1 cellular context compared by ENCODE assay signal in the genomic region with DNA sequence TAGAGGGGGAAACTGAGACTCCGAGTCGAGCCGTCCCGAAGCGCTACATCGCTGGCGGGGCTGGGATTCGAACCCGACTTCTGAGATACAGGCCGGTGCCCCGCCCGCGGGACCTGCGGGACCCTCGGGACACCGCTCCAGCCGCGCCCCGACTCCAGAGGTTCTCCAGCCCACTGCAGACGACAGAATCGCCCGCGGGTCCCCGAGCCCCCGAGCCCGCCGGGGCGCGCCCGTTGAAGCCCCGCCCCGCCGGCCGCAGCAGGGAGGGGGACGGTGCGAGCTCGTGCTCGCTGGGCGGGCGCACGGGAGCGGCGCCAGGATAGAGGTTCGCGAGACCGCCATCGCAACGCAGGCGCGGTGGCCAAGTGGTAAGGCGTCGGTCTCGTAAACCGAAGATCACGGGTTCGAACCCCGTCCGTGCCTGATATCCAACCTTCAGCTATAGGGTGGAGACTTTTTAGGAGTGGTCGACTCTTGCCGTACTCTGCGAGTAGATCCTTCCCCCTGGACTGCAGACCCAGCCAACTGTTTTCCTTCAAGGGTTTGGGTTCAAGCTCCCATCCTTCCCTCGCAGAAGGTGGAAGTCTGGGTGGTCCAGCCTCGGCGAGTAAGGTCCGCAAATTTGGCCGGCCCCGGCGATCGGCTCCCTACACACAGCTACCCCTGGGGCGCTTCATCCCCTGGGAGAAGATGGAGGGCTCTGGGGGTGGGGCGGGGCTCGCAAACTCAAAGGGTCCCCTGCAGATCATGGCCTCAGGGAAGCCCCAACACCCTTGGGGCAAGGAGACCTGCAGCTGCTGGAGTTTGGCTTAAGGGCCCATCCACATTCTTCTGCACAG.
TF ChIP-seq lines count a peak whose summit lies in the region.

No MANE protein-coding gene starts in this region.

TF ChIP-seq in GM12878, 131 proteins besides CTCF, POLR2A, EP300 and RAD21 (continued from another document and continues in another):
- no peak for TF ChIP-seq NR2C2 (IDR thresholded peaks at IDR 0.05; ENCODE audit: borderline replicate concordance, control insufficient read depth, insufficient read length, low read depth)
- TF ChIP-seq SREBF2 (IDR thresholded peaks at IDR 0.05; ENCODE audit: low read length) = peak; percentile 98
- no peak; the same call in 1 of the 2 replicates for TF ChIP-seq CREM (IDR thresholded peaks at IDR 0.05; ENCODE audit: low read depth)
- peak; percentile 77 for TF ChIP-seq IKZF1 (conservative IDR thresholded peaks at IDR 0.05)
- peak; percentile 100 for TF ChIP-seq RBBP5 (conservative IDR thresholded peaks at IDR 0.05)
- 0 out of 2 replicates have a peak, but pooled peaks have one; percentile 7 for TF ChIP-seq TCF3 (IDR thresholded peaks at IDR 0.05; ENCODE audit: borderline replicate concordance, insufficient read depth, low read depth, low read length)
- peak; percentile 60 for TF ChIP-seq KLF5 (IDR thresholded peaks at IDR 0.05; ENCODE audit: partially characterized antibody)
- TF ChIP-seq SMC3 (IDR thresholded peaks at IDR 0.05; ENCODE audit: borderline replicate concordance, low read length) = peak; percentile 7; the same call in 1 of the 2 replicates
- 0 out of 2 replicates have a peak, but pooled peaks have one; percentile 44 for TF ChIP-seq TCF12 (IDR thresholded peaks at IDR 0.05; ENCODE audit: low read depth, low read length)
- TF ChIP-seq, protein P1, sequence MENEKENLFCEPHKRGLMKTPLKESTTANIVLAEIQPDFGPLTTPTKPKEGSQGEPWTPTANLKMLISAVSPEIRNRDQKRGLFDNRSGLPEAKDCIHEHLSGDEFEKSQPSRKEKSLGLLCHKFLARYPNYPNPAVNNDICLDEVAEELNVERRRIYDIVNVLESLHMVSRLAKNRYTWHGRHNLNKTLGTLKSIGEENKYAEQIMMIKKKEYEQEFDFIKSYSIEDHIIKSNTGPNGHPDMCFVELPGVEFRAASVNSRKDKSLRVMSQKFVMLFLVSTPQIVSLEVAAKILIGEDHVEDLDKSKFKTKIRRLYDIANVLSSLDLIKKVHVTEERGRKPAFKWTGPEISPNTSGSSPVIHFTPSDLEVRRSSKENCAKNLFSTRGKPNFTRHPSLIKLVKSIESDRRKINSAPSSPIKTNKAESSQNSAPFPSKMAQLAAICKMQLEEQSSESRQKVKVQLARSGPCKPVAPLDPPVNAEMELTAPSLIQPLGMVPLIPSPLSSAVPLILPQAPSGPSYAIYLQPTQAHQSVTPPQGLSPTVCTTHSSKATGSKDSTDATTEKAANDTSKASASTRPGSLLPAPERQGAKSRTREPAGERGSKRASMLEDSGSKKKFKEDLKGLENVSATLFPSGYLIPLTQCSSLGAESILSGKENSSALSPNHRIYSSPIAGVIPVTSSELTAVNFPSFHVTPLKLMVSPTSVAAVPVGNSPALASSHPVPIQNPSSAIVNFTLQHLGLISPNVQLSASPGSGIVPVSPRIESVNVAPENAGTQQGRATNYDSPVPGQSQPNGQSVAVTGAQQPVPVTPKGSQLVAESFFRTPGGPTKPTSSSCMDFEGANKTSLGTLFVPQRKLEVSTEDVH (IDR thresholded peaks at IDR 0.05; ENCODE audit: low read depth, partially characterized antibody) = no peak
- no peak for TF ChIP-seq EGR1 (IDR thresholded peaks at IDR 0.05; ENCODE audit: borderline replicate concordance in 1 of 2, low read depth in 2 of 2, low read length in 2 of 2)
- TF ChIP-seq ZNF274 (IDR thresholded peaks at IDR 0.05; ENCODE audit: insufficient read depth, insufficient read length) = no peak
- TF ChIP-seq ESRRA (IDR thresholded peaks at IDR 0.05; ENCODE audit: low read length) = peak; percentile 64; the same call in 1 of the 2 replicates
- TF ChIP-seq, protein P2, sequence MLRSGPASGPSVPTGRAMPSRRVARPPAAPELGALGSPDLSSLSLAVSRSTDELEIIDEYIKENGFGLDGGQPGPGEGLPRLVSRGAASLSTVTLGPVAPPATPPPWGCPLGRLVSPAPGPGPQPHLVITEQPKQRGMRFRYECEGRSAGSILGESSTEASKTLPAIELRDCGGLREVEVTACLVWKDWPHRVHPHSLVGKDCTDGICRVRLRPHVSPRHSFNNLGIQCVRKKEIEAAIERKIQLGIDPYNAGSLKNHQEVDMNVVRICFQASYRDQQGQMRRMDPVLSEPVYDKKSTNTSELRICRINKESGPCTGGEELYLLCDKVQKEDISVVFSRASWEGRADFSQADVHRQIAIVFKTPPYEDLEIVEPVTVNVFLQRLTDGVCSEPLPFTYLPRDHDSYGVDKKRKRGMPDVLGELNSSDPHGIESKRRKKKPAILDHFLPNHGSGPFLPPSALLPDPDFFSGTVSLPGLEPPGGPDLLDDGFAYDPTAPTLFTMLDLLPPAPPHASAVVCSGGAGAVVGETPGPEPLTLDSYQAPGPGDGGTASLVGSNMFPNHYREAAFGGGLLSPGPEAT (IDR thresholded peaks at IDR 0.05; ENCODE audit: low read depth) = no peak
- TF ChIP-seq POLR2AphosphoS2 (IDR thresholded peaks at IDR 0.05; ENCODE audit: low read depth, low read length) = 0 out of 2 replicates have a peak, but pooled peaks have one; percentile 37
- TF ChIP-seq, protein P3, sequence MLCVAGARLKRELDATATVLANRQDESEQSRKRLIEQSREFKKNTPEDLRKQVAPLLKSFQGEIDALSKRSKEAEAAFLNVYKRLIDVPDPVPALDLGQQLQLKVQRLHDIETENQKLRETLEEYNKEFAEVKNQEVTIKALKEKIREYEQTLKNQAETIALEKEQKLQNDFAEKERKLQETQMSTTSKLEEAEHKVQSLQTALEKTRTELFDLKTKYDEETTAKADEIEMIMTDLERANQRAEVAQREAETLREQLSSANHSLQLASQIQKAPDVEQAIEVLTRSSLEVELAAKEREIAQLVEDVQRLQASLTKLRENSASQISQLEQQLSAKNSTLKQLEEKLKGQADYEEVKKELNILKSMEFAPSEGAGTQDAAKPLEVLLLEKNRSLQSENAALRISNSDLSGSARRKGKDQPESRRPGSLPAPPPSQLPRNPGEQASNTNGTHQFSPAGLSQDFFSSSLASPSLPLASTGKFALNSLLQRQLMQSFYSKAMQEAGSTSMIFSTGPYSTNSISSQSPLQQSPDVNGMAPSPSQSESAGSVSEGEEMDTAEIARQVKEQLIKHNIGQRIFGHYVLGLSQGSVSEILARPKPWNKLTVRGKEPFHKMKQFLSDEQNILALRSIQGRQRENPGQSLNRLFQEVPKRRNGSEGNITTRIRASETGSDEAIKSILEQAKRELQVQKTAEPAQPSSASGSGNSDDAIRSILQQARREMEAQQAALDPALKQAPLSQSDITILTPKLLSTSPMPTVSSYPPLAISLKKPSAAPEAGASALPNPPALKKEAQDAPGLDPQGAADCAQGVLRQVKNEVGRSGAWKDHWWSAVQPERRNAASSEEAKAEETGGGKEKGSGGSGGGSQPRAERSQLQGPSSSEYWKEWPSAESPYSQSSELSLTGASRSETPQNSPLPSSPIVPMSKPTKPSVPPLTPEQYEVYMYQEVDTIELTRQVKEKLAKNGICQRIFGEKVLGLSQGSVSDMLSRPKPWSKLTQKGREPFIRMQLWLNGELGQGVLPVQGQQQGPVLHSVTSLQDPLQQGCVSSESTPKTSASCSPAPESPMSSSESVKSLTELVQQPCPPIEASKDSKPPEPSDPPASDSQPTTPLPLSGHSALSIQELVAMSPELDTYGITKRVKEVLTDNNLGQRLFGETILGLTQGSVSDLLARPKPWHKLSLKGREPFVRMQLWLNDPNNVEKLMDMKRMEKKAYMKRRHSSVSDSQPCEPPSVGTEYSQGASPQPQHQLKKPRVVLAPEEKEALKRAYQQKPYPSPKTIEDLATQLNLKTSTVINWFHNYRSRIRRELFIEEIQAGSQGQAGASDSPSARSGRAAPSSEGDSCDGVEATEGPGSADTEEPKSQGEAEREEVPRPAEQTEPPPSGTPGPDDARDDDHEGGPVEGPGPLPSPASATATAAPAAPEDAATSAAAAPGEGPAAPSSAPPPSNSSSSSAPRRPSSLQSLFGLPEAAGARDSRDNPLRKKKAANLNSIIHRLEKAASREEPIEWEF (IDR thresholded peaks at IDR 0.05; ENCODE audit: insufficient replicate concordance, low read depth, low read length) = no peak
- no peak for TF ChIP-seq MYB (IDR thresholded peaks at IDR 0.05; ENCODE audit: borderline replicate concordance, low read depth, low read length)
- no peak for TF ChIP-seq SMAD1 (IDR thresholded peaks at IDR 0.05; ENCODE audit: low read depth, partially characterized antibody)
- TF ChIP-seq KAT2A (conservative IDR thresholded peaks at IDR 0.05; ENCODE audit: control insufficient read depth, low read depth, low read length) = no peak
- no peak for TF ChIP-seq ATF7 (IDR thresholded peaks at IDR 0.05; ENCODE audit: low read depth)
- TF ChIP-seq, protein P4, sequence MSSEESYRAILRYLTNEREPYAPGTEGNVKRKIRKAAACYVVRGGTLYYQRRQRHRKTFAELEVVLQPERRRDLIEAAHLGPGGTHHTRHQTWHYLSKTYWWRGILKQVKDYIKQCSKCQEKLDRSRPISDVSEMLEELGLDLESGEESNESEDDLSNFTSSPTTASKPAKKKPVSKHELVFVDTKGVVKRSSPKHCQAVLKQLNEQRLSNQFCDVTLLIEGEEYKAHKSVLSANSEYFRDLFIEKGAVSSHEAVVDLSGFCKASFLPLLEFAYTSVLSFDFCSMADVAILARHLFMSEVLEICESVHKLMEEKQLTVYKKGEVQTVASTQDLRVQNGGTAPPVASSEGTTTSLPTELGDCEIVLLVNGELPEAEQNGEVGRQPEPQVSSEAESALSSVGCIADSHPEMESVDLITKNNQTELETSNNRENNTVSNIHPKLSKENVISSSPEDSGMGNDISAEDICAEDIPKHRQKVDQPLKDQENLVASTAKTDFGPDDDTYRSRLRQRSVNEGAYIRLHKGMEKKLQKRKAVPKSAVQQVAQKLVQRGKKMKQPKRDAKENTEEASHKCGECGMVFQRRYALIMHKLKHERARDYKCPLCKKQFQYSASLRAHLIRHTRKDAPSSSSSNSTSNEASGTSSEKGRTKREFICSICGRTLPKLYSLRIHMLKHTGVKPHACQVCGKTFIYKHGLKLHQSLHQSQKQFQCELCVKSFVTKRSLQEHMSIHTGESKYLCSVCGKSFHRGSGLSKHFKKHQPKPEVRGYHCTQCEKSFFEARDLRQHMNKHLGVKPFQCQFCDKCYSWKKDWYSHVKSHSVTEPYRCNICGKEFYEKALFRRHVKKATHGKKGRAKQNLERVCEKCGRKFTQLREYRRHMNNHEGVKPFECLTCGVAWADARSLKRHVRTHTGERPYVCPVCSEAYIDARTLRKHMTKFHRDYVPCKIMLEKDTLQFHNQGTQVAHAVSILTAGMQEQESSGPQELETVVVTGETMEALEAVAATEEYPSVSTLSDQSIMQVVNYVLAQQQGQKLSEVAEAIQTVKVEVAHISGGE (CRISPR knock-in tag; IDR thresholded peaks at IDR 0.05) = no peak
- TF ChIP-seq MXI1 (IDR thresholded peaks at IDR 0.05; ENCODE audit: low read depth, low read length) = no peak
- no peak for TF ChIP-seq NFXL1 (IDR thresholded peaks at IDR 0.05; ENCODE audit: borderline replicate concordance)
- TF ChIP-seq LARP7 (IDR thresholded peaks at IDR 0.05) = peak; percentile 94
- TF ChIP-seq FOXM1 (IDR thresholded peaks at IDR 0.05; ENCODE audit: low read depth, low read length) = peak; percentile 3; the same call in 1 of the 2 replicates
- TF ChIP-seq ZBED1 (IDR thresholded peaks at IDR 0.05; ENCODE audit: borderline replicate concordance) = no peak
- TF ChIP-seq, protein P5, sequence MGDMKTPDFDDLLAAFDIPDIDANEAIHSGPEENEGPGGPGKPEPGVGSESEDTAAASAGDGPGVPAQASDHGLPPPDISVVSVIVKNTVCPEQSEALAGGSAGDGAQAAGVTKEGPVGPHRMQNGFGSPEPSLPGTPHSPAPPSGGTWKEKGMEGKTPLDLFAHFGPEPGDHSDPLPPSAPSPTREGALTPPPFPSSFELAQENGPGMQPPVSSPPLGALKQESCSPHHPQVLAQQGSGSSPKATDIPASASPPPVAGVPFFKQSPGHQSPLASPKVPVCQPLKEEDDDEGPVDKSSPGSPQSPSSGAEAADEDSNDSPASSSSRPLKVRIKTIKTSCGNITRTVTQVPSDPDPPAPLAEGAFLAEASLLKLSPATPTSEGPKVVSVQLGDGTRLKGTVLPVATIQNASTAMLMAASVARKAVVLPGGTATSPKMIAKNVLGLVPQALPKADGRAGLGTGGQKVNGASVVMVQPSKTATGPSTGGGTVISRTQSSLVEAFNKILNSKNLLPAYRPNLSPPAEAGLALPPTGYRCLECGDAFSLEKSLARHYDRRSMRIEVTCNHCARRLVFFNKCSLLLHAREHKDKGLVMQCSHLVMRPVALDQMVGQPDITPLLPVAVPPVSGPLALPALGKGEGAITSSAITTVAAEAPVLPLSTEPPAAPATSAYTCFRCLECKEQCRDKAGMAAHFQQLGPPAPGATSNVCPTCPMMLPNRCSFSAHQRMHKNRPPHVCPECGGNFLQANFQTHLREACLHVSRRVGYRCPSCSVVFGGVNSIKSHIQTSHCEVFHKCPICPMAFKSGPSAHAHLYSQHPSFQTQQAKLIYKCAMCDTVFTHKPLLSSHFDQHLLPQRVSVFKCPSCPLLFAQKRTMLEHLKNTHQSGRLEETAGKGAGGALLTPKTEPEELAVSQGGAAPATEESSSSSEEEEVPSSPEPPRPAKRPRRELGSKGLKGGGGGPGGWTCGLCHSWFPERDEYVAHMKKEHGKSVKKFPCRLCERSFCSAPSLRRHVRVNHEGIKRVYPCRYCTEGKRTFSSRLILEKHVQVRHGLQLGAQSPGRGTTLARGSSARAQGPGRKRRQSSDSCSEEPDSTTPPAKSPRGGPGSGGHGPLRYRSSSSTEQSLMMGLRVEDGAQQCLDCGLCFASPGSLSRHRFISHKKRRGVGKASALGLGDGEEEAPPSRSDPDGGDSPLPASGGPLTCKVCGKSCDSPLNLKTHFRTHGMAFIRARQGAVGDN (IDR thresholded peaks at IDR 0.05) = 0 out of 2 replicates have a peak, but pooled peaks have one; percentile 31
- no peak for TF ChIP-seq HDAC6 (IDR thresholded peaks at IDR 0.05; ENCODE audit: unreplicated experiment)
- no peak for TF ChIP-seq NFYA (IDR thresholded peaks at IDR 0.05; ENCODE audit: borderline replicate concordance, low read depth, low read length)
- TF ChIP-seq, protein P6, sequence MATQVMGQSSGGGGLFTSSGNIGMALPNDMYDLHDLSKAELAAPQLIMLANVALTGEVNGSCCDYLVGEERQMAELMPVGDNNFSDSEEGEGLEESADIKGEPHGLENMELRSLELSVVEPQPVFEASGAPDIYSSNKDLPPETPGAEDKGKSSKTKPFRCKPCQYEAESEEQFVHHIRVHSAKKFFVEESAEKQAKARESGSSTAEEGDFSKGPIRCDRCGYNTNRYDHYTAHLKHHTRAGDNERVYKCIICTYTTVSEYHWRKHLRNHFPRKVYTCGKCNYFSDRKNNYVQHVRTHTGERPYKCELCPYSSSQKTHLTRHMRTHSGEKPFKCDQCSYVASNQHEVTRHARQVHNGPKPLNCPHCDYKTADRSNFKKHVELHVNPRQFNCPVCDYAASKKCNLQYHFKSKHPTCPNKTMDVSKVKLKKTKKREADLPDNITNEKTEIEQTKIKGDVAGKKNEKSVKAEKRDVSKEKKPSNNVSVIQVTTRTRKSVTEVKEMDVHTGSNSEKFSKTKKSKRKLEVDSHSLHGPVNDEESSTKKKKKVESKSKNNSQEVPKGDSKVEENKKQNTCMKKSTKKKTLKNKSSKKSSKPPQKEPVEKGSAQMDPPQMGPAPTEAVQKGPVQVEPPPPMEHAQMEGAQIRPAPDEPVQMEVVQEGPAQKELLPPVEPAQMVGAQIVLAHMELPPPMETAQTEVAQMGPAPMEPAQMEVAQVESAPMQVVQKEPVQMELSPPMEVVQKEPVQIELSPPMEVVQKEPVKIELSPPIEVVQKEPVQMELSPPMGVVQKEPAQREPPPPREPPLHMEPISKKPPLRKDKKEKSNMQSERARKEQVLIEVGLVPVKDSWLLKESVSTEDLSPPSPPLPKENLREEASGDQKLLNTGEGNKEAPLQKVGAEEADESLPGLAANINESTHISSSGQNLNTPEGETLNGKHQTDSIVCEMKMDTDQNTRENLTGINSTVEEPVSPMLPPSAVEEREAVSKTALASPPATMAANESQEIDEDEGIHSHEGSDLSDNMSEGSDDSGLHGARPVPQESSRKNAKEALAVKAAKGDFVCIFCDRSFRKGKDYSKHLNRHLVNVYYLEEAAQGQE (IDR thresholded peaks at IDR 0.05; ENCODE audit: low read depth, low read length) = no peak
- no peak for TF ChIP-seq SREBF1 (IDR thresholded peaks at IDR 0.05; ENCODE audit: low read length)
